8 cellular contexts compared by ENCODE assay signal in the genomic region with DNA sequence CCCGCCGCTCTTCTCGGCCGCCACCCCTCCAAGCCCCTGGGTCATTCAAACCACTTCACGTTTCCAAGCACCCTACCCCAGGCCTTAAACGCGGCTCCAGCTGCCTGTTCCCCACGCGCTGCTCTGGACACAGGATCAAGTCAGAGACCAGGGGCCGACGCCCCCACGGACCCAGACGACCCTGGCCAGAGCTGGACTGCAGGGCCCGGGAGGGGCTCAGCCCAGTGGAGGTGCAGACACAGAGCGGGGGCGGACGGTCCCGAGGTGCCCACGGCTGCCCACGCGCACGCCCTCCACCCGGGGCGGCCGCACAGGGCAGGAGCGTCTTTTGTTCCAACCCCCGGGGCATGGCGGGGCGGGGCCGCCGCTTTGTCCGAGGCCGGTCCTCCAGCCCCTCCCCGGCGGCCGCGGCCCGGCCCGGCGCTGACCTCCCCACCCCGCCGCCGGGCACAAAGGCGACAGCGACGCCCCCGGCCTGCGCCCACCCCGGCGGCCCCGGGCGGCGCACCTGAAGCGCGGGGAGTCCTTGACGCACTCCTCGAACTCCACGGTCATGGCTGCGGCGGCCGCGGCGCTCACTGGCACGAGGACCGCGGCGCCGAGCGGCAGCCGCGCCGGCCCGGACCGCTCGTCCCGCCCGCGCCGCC. TPM values are rescaled to one million over a fixed set of nuclear protein-coding genes. Genes with fewer than 3 reads are reported as not detected.
DNase-seq lines count a peak whose midpoint lies in the region; ATAC-seq and TF ChIP-seq lines count a peak whose summit lies in the region.

No MANE protein-coding gene starts in this region.

- H3K4me1 ChIP-seq in A673 (ENCODE audit: insufficient read depth, low read length, poor library complexity, severe bottlenecking) (peaks cover 39% of the 10 kb centered on the region), body of pancreas (peaks cover 51% of the 10 kb centered on the region), thymus (ENCODE audit: control insufficient read depth, insufficient read depth, low read length) (peaks cover 27% of the 10 kb centered on the region)

- POLR2A ChIA-PET in A673 (lab: Charles Lee; ENCODE audit: low non-redundant PET) = no interaction called here

- ATAC-seq in GM18907 (IDR thresholded peaks at IDR 0.05; ENCODE audit: unreplicated experiment) (peak; percentile 5), HG03571 (IDR thresholded peaks at IDR 0.05; ENCODE audit: unreplicated experiment) (peak; percentile 6), body of pancreas (peak; percentile 1)

- H3K4me3 ChIP-seq in A673 (ENCODE audit: low read depth, low read length, poor library complexity, severe bottlenecking) (peak overlapping the region; percentile 88), body of pancreas (peak overlapping the region; percentile 9 to 26), thymus (ENCODE audit: low read length) (peak overlapping the region; percentile 82)

- peaks cover 7% of the 10 kb centered on the region for H3K36me3 ChIP-seq in A673 (ENCODE audit: insufficient read depth, low read length, poor library complexity, severe bottlenecking)
- H3K36me3 ChIP-seq in body of pancreas (replicated peaks in 1 of 2; ENCODE audit: insufficient read depth in 1 of 2, low read depth in 2 of 2) = peaks cover 0 to 8% of the 10 kb centered on the region in 2 donors
- peaks cover 23% of the 10 kb centered on the region for H3K36me3 ChIP-seq in thymus (ENCODE audit: control insufficient read depth, insufficient read depth)

- TF ChIP-seq POLR2A in body of pancreas (IDR thresholded peaks at IDR 0.05) = no peak

- TF ChIP-seq CTCF in A673 (conservative IDR thresholded peaks at IDR 0.05; ENCODE audit: low read depth, low read length) (no peak), body of pancreas (IDR thresholded peaks at IDR 0.05) (no peak)

- WGBS in body of pancreas, 2 donors = 0 to 20% methylated on average over 1 to 76 of the region's 79 CpGs
- 2% methylated on average over 79 of the region's 79 CpGs for WGBS in thymus

- peak overlapping the region; percentile 74 for H3K27ac ChIP-seq in A673 (ENCODE audit: low read depth, low read length, poor library complexity, severe bottlenecking)
- peak overlapping the region; percentile 52 to 97 (median 77) for H3K27ac ChIP-seq in body of pancreas
- H3K27ac ChIP-seq in layer of hippocampus (ENCODE audit: low read depth, low read length) = peak overlapping the region; percentile 94
- H3K27ac ChIP-seq in thymus (ENCODE audit: low read depth) = peak overlapping the region; percentile 97

- CTCF ChIA-PET in A673 (lab: Charles Lee) = no interaction called here

- no TSS peak for BruUV-seq in A673 (replicated peaks; lab: Mats Ljungman, UMichigan)

- no peaks in the 10 kb centered on the region for H3K9me3 ChIP-seq in A673 (ENCODE audit: low read depth, low read length, poor library complexity, severe bottlenecking)
- H3K9me3 ChIP-seq in body of pancreas = no peaks in the 10 kb centered on the region
- H3K9me3 ChIP-seq in thymus (ENCODE audit: control insufficient read depth) = no peaks in the 10 kb centered on the region

- H3K27me3 ChIP-seq in A673 (replicated peaks; ENCODE audit: insufficient read depth, low read depth, low read length, poor library complexity) (no peaks in the 10 kb centered on the region), body of pancreas (no peaks in the 10 kb centered on the region), layer of hippocampus (ENCODE audit: control insufficient read depth, insufficient read depth, low read length) (no peaks in the 10 kb centered on the region), thymus (ENCODE audit: control insufficient read depth, insufficient read depth) (no peaks in the 10 kb centered on the region)

- intact Hi-C loops in A673 (cut with micrococcal nuclease; ENCODE audit: unreplicated experiment) (loop anchor here (5.0 to 10.0 kb wide), 2 partner anchors 185 to 283 kb away; partner anchors contain the start of gene AGRN), body of pancreas (cut with DNase I) (no loop called here)

- DNase-seq in A673 (ENCODE audit: low spot score) (no peak), body of pancreas (peak; percentile 36 to 50 (median 40)), UCSD-AML1 (lab: John Stamatoyannopoulos, UW; ENCODE audit: unreplicated experiment) (no peak), NOMO-1 (lab: John Stamatoyannopoulos, UW; ENCODE audit: unreplicated experiment in 2 of 2) (no peak)

RNA-seq across cellular contexts. Expression of gene ACAP3, which starts 0.3 kb away (rescaled TPM):
- total RNA-seq in A673 (2021) (67.6 and 71.9 TPM in 2 replicates), body of pancreas (10 to 100 TPM; 37.9 to 53.7 TPM)
- 58.8 TPM for polyA plus RNA-seq in thymus

RNA-seq across cellular contexts. Expression of gene PUSL1, which starts 1.0 kb away (rescaled TPM):
- total RNA-seq in A673 (2021) = 28.5 and 31.3 TPM in 2 replicates
- total RNA-seq in body of pancreas = 10 to 100 TPM; 20.2 to 20.8 TPM
- 10.0 TPM for polyA plus RNA-seq in thymus

RNA-seq across cellular contexts. Expression of gene INTS11, which starts 17.1 kb away (rescaled TPM):
- total RNA-seq in A673 (2021) = 156 and 182 TPM in 2 replicates
- total RNA-seq in body of pancreas = 100 to 1,000 TPM in 1 of 2 donors, 10 to 100 TPM in 1; 89.0 to 189 TPM
- polyA plus RNA-seq in thymus = 216 TPM

RNA-seq across cellular contexts. Expression of gene CPTP, which starts 17.2 kb away (rescaled TPM):
- total RNA-seq in A673 (2021) (17.0 and 20.8 TPM in 2 replicates), body of pancreas (10 to 100 TPM; 15.6 to 33.0 TPM)
- polyA plus RNA-seq in thymus = 10.3 TPM

RNA-seq across cellular contexts. Expression of gene TAS1R3, which starts 23.7 kb away (rescaled TPM):
- total RNA-seq in A673 (2021) (0.21 and 0.39 TPM in 2 replicates), body of pancreas (under 1 TPM in 1 of 2 donors, not detected in 1; 0.26 TPM)
- 0.37 TPM for polyA plus RNA-seq in thymus

Comparison
In these comparisons a context has a peak if more than half of its experiments do, and no peak if none do; other contexts are left out.
1. DNase-seq: peak in body of pancreas (4 of 4); none in A673 (single experiment), UCSD-AML1 (single experiment) and NOMO-1 (0 of 2).
2. H3K4me3 ChIP-seq: peak in every context shown above with its lines; median percentile 88 in A673; 82 in thymus; 18 in body of pancreas.
3. Peak in every context shown above with its lines, with median percentiles within 50 percentile points of each other: H3K27ac ChIP-seq and ATAC-seq.